ENCODE assay signal across 24 cellular contexts in genomic region chr2:96695602-96696001, GRCh38. TPM values are rescaled to one million over a fixed set of nuclear protein-coding genes. Genes with fewer than 3 reads are reported as not detected.
DNase-seq lines count a peak whose midpoint lies in the region; ATAC-seq, FAIRE-seq and TF ChIP-seq lines count a peak whose summit lies in the region.
"Had no signal": no experiment of that assay in that cellular context is flagged by ENCODE, and none has a peak within 500 bp of the region (broad histone marks: within the 10 kb centered on the region; RNA-seq: fewer than 3 reads in every experiment).

No MANE protein-coding gene starts in this region.

- in situ Hi-C loops in K562 (cut with MboI), result no loop called here

- TF ChIP-seq CTCF in K562 (IDR thresholded peaks at IDR 0.05 in 2 of 3, conservative IDR thresholded peaks at IDR 0.05 in 1 of 3; ENCODE audit: insufficient read depth in 2 of 3, low read depth in 1 of 3, low read length in 3 of 3) (peak; percentile 24 to 34 (median 24); a peak in 2 of 6 replicates), A673 (conservative IDR thresholded peaks at IDR 0.05; ENCODE audit: low read depth, low read length) (no peak)

- H3K9me3 ChIP-seq in K562 (replicated peaks; ENCODE audit: control insufficient read depth, insufficient read depth, low read depth, low read length) (no peaks in the 10 kb centered on the region), A673 (ENCODE audit: low read depth, low read length, poor library complexity, severe bottlenecking) (no peaks in the 10 kb centered on the region)

- TF ChIP-seq EP300 in K562 (IDR thresholded peaks at IDR 0.05; ENCODE audit: low read length), result no peak

- no peak overlapping the region for H3K27ac Mint-ChIP-seq in activated T-cell treated with anti-CD3 and anti-CD28 coated beads, Interleukin-2, amount 50 U/mL, for 24 hours
- H3K27ac Mint-ChIP-seq: CD8-positive, alpha-beta T cell; IgD-negative memory B cell had no signal

- 0 out of 2 replicates have a peak, but pooled peaks cover 3% of the 10 kb centered on the region for H4K20me1 ChIP-seq in K562 (replicated peaks; ENCODE audit: control insufficient read depth, insufficient read depth, low read length)

- POLR2A ChIA-PET in K562 (lab: Yijun Ruan, JAX) (interaction anchor here (0.7 kb wide), 1 partner anchor 13 kb away, joined by 3 read pairs; no protein-coding TSS in a partner anchor), A673 (lab: Charles Lee; ENCODE audit: low non-redundant PET) (no interaction called here)

- no peak overlapping the region for H3K4me3 Mint-ChIP-seq in activated T-cell treated with anti-CD3 and anti-CD28 coated beads, Interleukin-2, amount 50 U/mL, for 24 hours
- H3K4me3 Mint-ChIP-seq: CD8-positive, alpha-beta T cell had no signal

- H3K9me1 ChIP-seq in K562 (ENCODE audit: control insufficient read depth, insufficient read depth, low read length), result peaks cover 5% of the 10 kb centered on the region

- TF ChIP-seq POLR2A in K562 (conservative IDR thresholded peaks at IDR 0.05), result no peak

- H3K4me2 ChIP-seq in K562 (ENCODE audit: insufficient read depth, low read length), result no peak overlapping the region

- peak; percentile 68 for ATAC-seq in K562
- ATAC-seq in GM21825 (IDR thresholded peaks at IDR 0.05; ENCODE audit: unreplicated experiment), result no peak
- ATAC-seq: CD8-positive, alpha-beta T cell; PC-3 had no signal

- no peak for FAIRE-seq in K562 (lab: Jason Lieb, UNC)
- FAIRE-seq: GM12892 had no signal

- no peak overlapping the region for H2AFZ ChIP-seq in K562 (ENCODE audit: low read depth, low read length)

- intact Hi-C loops in K562 (cut with micrococcal nuclease) (no loop called here), A673 (cut with micrococcal nuclease; ENCODE audit: unreplicated experiment) (no loop called here)

- no peaks in the 10 kb centered on the region for H3K36me3 Mint-ChIP-seq in activated T-cell treated with anti-CD3 and anti-CD28 coated beads, Interleukin-2, amount 50 U/mL, for 24 hours (ENCODE audit: low read depth)
- H3K36me3 Mint-ChIP-seq: CD8-positive, alpha-beta T cell had no signal

- BruUV-seq in K562 (replicated peaks; lab: Mats Ljungman, UMichigan) (no TSS peak), A673 (replicated peaks; lab: Mats Ljungman, UMichigan) (no TSS peak)

- 47% methylated on average over 15 of the region's 15 CpGs for WGBS in K562 (ENCODE audit: insufficient coverage, low coverage, missing lambda C conversion rate)

- CTCF ChIA-PET in K562 (lab: Yijun Ruan, JAX; ENCODE audit: low intra/inter-chr PET ratio), result no interaction called here
- CTCF ChIA-PET in A673 (lab: Charles Lee), result no interaction called here

- no peaks in the 10 kb centered on the region for H3K4me1 Mint-ChIP-seq in activated T-cell treated with anti-CD3 and anti-CD28 coated beads, Interleukin-2, amount 50 U/mL, for 24 hours (ENCODE audit: low read depth)

- no peak overlapping the region for H3K27ac ChIP-seq in K562 (ENCODE audit: extremely low read depth, low read depth, low read length)
- no peak overlapping the region for H3K27ac ChIP-seq in A673 (ENCODE audit: low read depth, low read length, poor library complexity, severe bottlenecking)
- H3K27ac ChIP-seq: 22Rv1, SK-N-MC had no signal

- DNase-seq in activated effector memory CD4-positive, alpha-beta T cell treated with anti-CD3 and anti-CD28 coated beads, Interleukin-2, amount 50 U/mL, for 16 hours, result peak; percentile 39
- no peak for DNase-seq in activated effector memory CD4-positive, alpha-beta T cell treated with Interleukin-2 at 50 U/mL for 16 hours
- DNase-seq in K562 (ENCODE audit: extremely low read depth in 1 of 4, low spot score in 3 of 4) (peak; percentile 22 to 39 (median 32)), mesenteric fat pad (ENCODE audit: low spot score) (peak; percentile 88), mucosa of gallbladder (ENCODE audit: low spot score) (no peak), A673 (ENCODE audit: low spot score) (no peak)
- DNase-seq in activated T-cell treated with anti-CD3 and anti-CD28 coated beads, Interleukin-2, amount 50 U/mL, for 24 hours, result no peak
- DNase-seq: C1 segment of cervical spinal cord; CD8-positive, alpha-beta T cell; DND-41; GOT3; Karpas-422; NCI-H1694; NCI-H2081 treated with DMSO at 0.1 percent for 48 hours; NCI-H446; NCI-H526; PC-3; SHP77 treated with DMSO at 0.1 percent for 48 hours had no signal

- H3K27me3 Mint-ChIP-seq in activated T-cell treated with anti-CD3 and anti-CD28 coated beads, Interleukin-2, amount 50 U/mL, for 24 hours, result no peaks in the 10 kb centered on the region
- H3K27me3 Mint-ChIP-seq: IgD-negative memory B cell had no signal

- peaks cover 0 to 13% of the 10 kb centered on the region in 2 experiments; a peak in 1 of 5 replicates for H3K27me3 ChIP-seq in K562 (ENCODE audit: control insufficient read depth in 2 of 2, insufficient read depth in 2 of 2, low read length in 2 of 2)
- H3K27me3 ChIP-seq in A673 (replicated peaks; ENCODE audit: insufficient read depth, low read depth, low read length, poor library complexity), result no peaks in the 10 kb centered on the region

- H3K4me1 ChIP-seq in K562 (replicated peaks in 1 of 2; ENCODE audit: control insufficient read depth in 2 of 2, insufficient read depth in 2 of 2, low read length in 2 of 2) (peaks cover 0 to 19% of the 10 kb centered on the region in 2 experiments; a peak in 3 of 5 replicates), A673 (ENCODE audit: insufficient read depth, low read length, poor library complexity, severe bottlenecking) (no peaks in the 10 kb centered on the region)

- H3K36me3 ChIP-seq in K562 (ENCODE audit: control insufficient read depth, insufficient read depth, low read length) (no peaks in the 10 kb centered on the region), A673 (ENCODE audit: insufficient read depth, low read length, poor library complexity, severe bottlenecking) (no peaks in the 10 kb centered on the region)

- H3K9ac ChIP-seq in K562 (ENCODE audit: insufficient read depth in 1 of 2, low read depth in 2 of 2, low read length in 2 of 2), result peak overlapping the region in 1 of 2 experiments; percentile 19; a peak in 2 of 4 replicates

- H3K4me3 ChIP-seq in K562 (no peak overlapping the region), A673 (ENCODE audit: low read depth, low read length, poor library complexity, severe bottlenecking) (no peak overlapping the region)
- H3K4me3 ChIP-seq: SK-N-MC had no signal

- no peaks in the 10 kb centered on the region for H3K79me2 ChIP-seq in K562 (ENCODE audit: control insufficient read depth, insufficient read depth, low read length)

- no peaks in the 10 kb centered on the region for H3K9me3 Mint-ChIP-seq in activated T-cell treated with anti-CD3 and anti-CD28 coated beads, Interleukin-2, amount 50 U/mL, for 24 hours
- H3K9me3 Mint-ChIP-seq: CD8-positive, alpha-beta T cell; IgD-negative memory B cell had no signal

- TF ChIP-seq RAD21 in K562 (CRISPR knock-in tag; conservative IDR thresholded peaks at IDR 0.05 in 1 of 2, IDR thresholded peaks at IDR 0.05 in 1 of 2), result no peak

RNA-seq across cellular contexts. Expression of gene LMAN2L, which starts 44.3 kb away (rescaled TPM):
- 23.1 and 26.6 TPM in 2 replicates for total RNA-seq in K562 (2011; cell fraction: chromatin; rRNA removed; ENCODE audit: low replicate concordance)
- total RNA-seq in K562 (2011; cell fraction: nucleolus; rRNA removed), result 23.9 and 25.3 TPM in 2 replicates
- 23.2 and 26.7 TPM in 2 replicates for total RNA-seq in K562 (2011; cell fraction: nucleoplasm; rRNA removed)
- total RNA-seq in K562 (2014; rRNA removed) (7.2 and 11.0 TPM in 2 replicates), K562 (2014; rRNA removed; fragmentation: Illumina TruSeq; extraction: Trizol) (10.0 and 10.8 TPM in 2 replicates), K562 (2015; rRNA removed; fragmentation: Illumina TruSeq; extraction: Trizol) (12.3 and 13.1 TPM in 2 replicates), K562 (2021) (9.2 and 9.8 TPM in 2 replicates), mesenteric fat pad (10.2 TPM), mucosa of gallbladder (28.0 TPM), A673 (2021) (23.1 and 24.0 TPM in 2 replicates)
- polyA plus RNA-seq in K562 (2011; rRNA removed) (14.7 and 17.7 TPM in 2 replicates), K562 (2014; fragmentation: Illumina TruSeq; extraction: Trizol) (10.2 and 12.5 TPM in 2 replicates), K562 (2014; fragmentation: Nextera tagmentation; extraction: Ambion mirVana) (10 to 100 TPM; 24.4 to 37.7 TPM), K562 (2014; rRNA removed) (9.2 and 12.2 TPM in 2 replicates)
- 10.8 and 13.6 TPM in 2 replicates for polyA plus RNA-seq in K562 (2011; cell fraction: cytosol; rRNA removed)
- polyA plus RNA-seq in K562 (2011; cell fraction: nucleus; rRNA removed), result 11.2 and 13.0 TPM in 2 replicates
- 11.7 and 15.4 TPM in 2 replicates for polyA plus RNA-seq in K562 (2012)
- 11.6 and 12.3 TPM in 2 replicates for polyA minus RNA-seq in K562 (2011; rRNA and poly(A)+ RNA removed)
- 3.5 and 4.0 TPM in 2 replicates for polyA minus RNA-seq in K562 (2011; cell fraction: cytosol; rRNA and poly(A)+ RNA removed)
- polyA minus RNA-seq in K562 (2011; cell fraction: nucleus; rRNA and poly(A)+ RNA removed), result 5.7 TPM in 2 replicates

RNA-seq across cellular contexts. Expression of gene FER1L5, which starts 53.0 kb away (rescaled TPM):
- total RNA-seq in K562 (2011; cell fraction: chromatin; rRNA removed; ENCODE audit: low replicate concordance), result 0.19 TPM in 1 of 2 replicates, not detected in the other
- total RNA-seq in K562 (2011; cell fraction: nucleolus; rRNA removed), result not detected in 2 replicates
- not detected in 2 replicates for total RNA-seq in K562 (2011; cell fraction: nucleoplasm; rRNA removed)
- total RNA-seq in K562 (2014; rRNA removed), result not detected in 2 replicates
- total RNA-seq in K562 (2014; rRNA removed; fragmentation: Illumina TruSeq; extraction: Trizol), result not detected in 2 replicates
- total RNA-seq in K562 (2015; rRNA removed; fragmentation: Illumina TruSeq; extraction: Trizol), result not detected in 2 replicates
- not detected in 2 replicates for total RNA-seq in K562 (2021)
- 0.01 TPM in 1 of 2 replicates, not detected in the other for polyA plus RNA-seq in K562 (2011; rRNA removed)
- polyA plus RNA-seq in K562 (2011; cell fraction: cytosol; rRNA removed), result not detected in 2 replicates
- not detected in 2 replicates for polyA plus RNA-seq in K562 (2011; cell fraction: nucleus; rRNA removed)
- not detected in 2 replicates for polyA plus RNA-seq in K562 (2012)
- polyA plus RNA-seq in K562 (2014; fragmentation: Illumina TruSeq; extraction: Trizol), result not detected in 2 replicates
- polyA plus RNA-seq in K562 (2014; fragmentation: Nextera tagmentation; extraction: Ambion mirVana), result under 1 TPM; 0.01 TPM
- polyA plus RNA-seq in K562 (2014; rRNA removed), result not detected in 2 replicates
- polyA minus RNA-seq in K562 (2011; rRNA and poly(A)+ RNA removed), result 0.03 TPM in 1 of 2 replicates, not detected in the other
- polyA minus RNA-seq in K562 (2011; cell fraction: cytosol; rRNA and poly(A)+ RNA removed), result not detected in 2 replicates
- not detected in 2 replicates for polyA minus RNA-seq in K562 (2011; cell fraction: nucleus; rRNA and poly(A)+ RNA removed)
- total RNA-seq in mesenteric fat pad, result 0.06 TPM
- total RNA-seq in mucosa of gallbladder, result 1.1 TPM
- 1.2 TPM in 2 replicates for total RNA-seq in A673 (2021)
- total RNA-seq: CD8-positive, alpha-beta T cell; PC-3; RPMI7951 had no signal
- polyA plus RNA-seq: IgD-negative memory B cell had no signal

RNA-seq across cellular contexts. Expression of gene KANSL3, which starts 57.5 kb away (rescaled TPM):
- total RNA-seq in K562 (2011; cell fraction: chromatin; rRNA removed; ENCODE audit: low replicate concordance), result 185 and 224 TPM in 2 replicates
- total RNA-seq in K562 (2011; cell fraction: nucleolus; rRNA removed), result 117 and 128 TPM in 2 replicates
- 131 and 167 TPM in 2 replicates for total RNA-seq in K562 (2011; cell fraction: nucleoplasm; rRNA removed)
- total RNA-seq in K562 (2014; rRNA removed), result 32.8 and 34.4 TPM in 2 replicates
- total RNA-seq in K562 (2014; rRNA removed; fragmentation: Illumina TruSeq; extraction: Trizol), result 25.5 and 29.1 TPM in 2 replicates
- 30.0 and 31.1 TPM in 2 replicates for total RNA-seq in K562 (2015; rRNA removed; fragmentation: Illumina TruSeq; extraction: Trizol)
- 43.7 and 46.2 TPM in 2 replicates for total RNA-seq in K562 (2021)
- polyA plus RNA-seq in K562 (2011; rRNA removed), result 27.1 and 35.5 TPM in 2 replicates
- polyA plus RNA-seq in K562 (2011; cell fraction: cytosol; rRNA removed), result 28.7 and 29.0 TPM in 2 replicates
- polyA plus RNA-seq in K562 (2011; cell fraction: nucleus; rRNA removed), result 80.3 and 95.3 TPM in 2 replicates
- 35.6 and 36.3 TPM in 2 replicates for polyA plus RNA-seq in K562 (2012)
- 33.8 and 36.5 TPM in 2 replicates for polyA plus RNA-seq in K562 (2014; fragmentation: Illumina TruSeq; extraction: Trizol)
- 10 to 100 TPM; 11.3 to 20.1 TPM for polyA plus RNA-seq in K562 (2014; fragmentation: Nextera tagmentation; extraction: Ambion mirVana)
- 27.9 and 31.3 TPM in 2 replicates for polyA plus RNA-seq in K562 (2014; rRNA removed)
- polyA minus RNA-seq in K562 (2011; rRNA and poly(A)+ RNA removed), result 62.4 and 65.0 TPM in 2 replicates
- 25.7 and 31.9 TPM in 2 replicates for polyA minus RNA-seq in K562 (2011; cell fraction: cytosol; rRNA and poly(A)+ RNA removed)
- 55.6 and 71.6 TPM in 2 replicates for polyA minus RNA-seq in K562 (2011; cell fraction: nucleus; rRNA and poly(A)+ RNA removed)
- total RNA-seq in mesenteric fat pad, result 37.6 TPM
- 38.7 TPM for total RNA-seq in mucosa of gallbladder
- total RNA-seq in A673 (2021), result 71.8 and 77.9 TPM in 2 replicates

Comparison
In these comparisons a context has a peak if more than half of its experiments do, and no peak if none do; other contexts are left out.
1. DNase-seq: peak in activated effector memory CD4-positive, alpha-beta T cell treated with anti-CD3 and anti-CD28 coated beads, Interleukin-2, amount 50 U/mL, for 16 hours (single experiment), K562 (4 of 4) and mesenteric fat pad (single experiment); none in activated effector memory CD4-positive, alpha-beta T cell treated with Interleukin-2 at 50 U/mL for 16 hours (single experiment), mucosa of gallbladder (single experiment), activated T-cell treated with anti-CD3 and anti-CD28 coated beads, Interleukin-2, amount 50 U/mL, for 24 hours (single experiment) and A673 (single experiment).